Comparison of ENCODE assay signal across 8 cellular contexts in the genomic region with DNA sequence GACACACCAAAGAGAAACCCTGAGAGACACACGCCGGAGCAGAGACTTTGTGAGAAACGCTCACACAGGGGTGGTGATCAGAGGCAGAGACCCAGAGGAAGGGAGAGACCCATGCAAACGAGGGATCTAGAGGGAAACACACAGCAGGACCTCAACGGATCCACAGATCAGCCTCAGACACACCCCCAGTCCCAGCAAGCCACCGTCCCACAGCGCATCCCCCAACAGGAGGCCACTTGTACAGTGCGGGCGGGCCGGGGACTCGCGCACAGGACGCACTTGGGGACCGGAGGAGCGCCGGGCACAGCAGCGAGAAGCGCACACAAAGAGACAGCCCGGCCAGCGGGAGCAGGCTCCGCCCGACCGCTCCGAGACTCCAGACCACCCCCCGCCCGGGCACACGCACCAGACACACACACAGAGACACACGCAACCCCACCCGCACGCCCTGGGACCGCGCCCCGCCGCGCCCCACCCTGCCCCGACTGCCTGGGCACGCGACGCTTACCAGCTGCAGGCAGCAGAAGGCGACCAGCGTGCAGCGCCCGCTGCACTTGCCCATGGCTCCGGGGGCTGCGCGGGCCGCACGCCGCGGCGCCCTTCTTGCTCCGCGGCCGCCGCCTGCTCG. TPM values are rescaled to one million over a fixed set of nuclear protein-coding genes. Genes with fewer than 3 reads are reported as not detected.
A peak's percentile ranks its signal among the peaks of the same experiment; 100 is the strongest.
DNase-seq lines count a peak whose midpoint lies in the region; ATAC-seq and TF ChIP-seq lines count a peak whose summit lies in the region.
"Had no signal": no experiment of that assay in that cellular context is flagged by ENCODE, and none has a peak within 500 bp of the region (broad histone marks: within the 10 kb centered on the region; RNA-seq: fewer than 3 reads in every experiment).

No MANE protein-coding gene starts in this region.

- H3K27ac ChIP-seq in colonic mucosa = no peak overlapping the region

- ATAC-seq in HG03196 (IDR thresholded peaks at IDR 0.05; ENCODE audit: unreplicated experiment) (no peak), GM19397 (IDR thresholded peaks at IDR 0.05; ENCODE audit: unreplicated experiment) (no peak)

- H3K9me3 ChIP-seq in colonic mucosa = no peaks in the 10 kb centered on the region

- H3K4me3 ChIP-seq in colonic mucosa = no peak overlapping the region

- no peaks in the 10 kb centered on the region for H3K36me3 ChIP-seq in colonic mucosa

- no peaks in the 10 kb centered on the region for H3K4me1 ChIP-seq in colonic mucosa

- peaks cover 26% of the 10 kb centered on the region for H3K27me3 ChIP-seq in colonic mucosa

- intact Hi-C loops in colonic mucosa (cut with DNase I) = no loop called here

- H3K9ac ChIP-seq in colonic mucosa (ENCODE audit: low read depth in 2 of 2, low read length in 2 of 2) = no peak overlapping the region

- DNase-seq in Daoy (ENCODE audit: low read depth) (peak; percentile 32), LoVo (ENCODE audit: low spot score) (peak; percentile 28), colonic mucosa (peak; percentile 27), myocyte (ENCODE audit: low read depth) (peak; percentile 29)
- no peak for DNase-seq in central memory CD4-positive, alpha-beta T cell

- TF ChIP-seq CTCF in colonic mucosa (IDR thresholded peaks at IDR 0.05) = no peak

RNA-seq across cellular contexts. Expression of a gene that starts 0.6 kb away (rescaled TPM):
- total RNA-seq in Daoy (2014; rRNA removed; shearing (Covaris generic)) = 0.27 and 0.63 TPM in 2 replicates
- total RNA-seq in colonic mucosa (under 1 TPM in 1 of 2 donors, not detected in 1; 0.20 TPM), myocyte (0.05 and 0.13 TPM in 2 replicates)
- polyA plus RNA-seq in myocyte (2012) = 0.23 TPM
- total RNA-seq: pulmonary artery endothelial cell had no signal

RNA-seq across cellular contexts. Expression of a gene that starts 57.5 kb away (rescaled TPM):
- total RNA-seq in Daoy (2014; rRNA removed; shearing (Covaris generic)) = 139 and 149 TPM in 2 replicates
- total RNA-seq in colonic mucosa (10 to 100 TPM; 34.7 to 59.6 TPM), myocyte (54.6 and 55.3 TPM in 2 replicates)
- polyA plus RNA-seq in myocyte (2012) = 37.0 TPM

RNA-seq across cellular contexts. Expression of a gene that starts 57.7 kb away (rescaled TPM):
- total RNA-seq in Daoy (2014; rRNA removed; shearing (Covaris generic)) = 56.9 and 59.1 TPM in 2 replicates
- 10 to 100 TPM; 19.8 to 23.9 TPM for total RNA-seq in colonic mucosa
- 32.9 and 34.7 TPM in 2 replicates for total RNA-seq in myocyte
- 43.7 TPM for polyA plus RNA-seq in myocyte (2012)
